8 cellular contexts compared by ENCODE assay signal in the genomic region with DNA sequence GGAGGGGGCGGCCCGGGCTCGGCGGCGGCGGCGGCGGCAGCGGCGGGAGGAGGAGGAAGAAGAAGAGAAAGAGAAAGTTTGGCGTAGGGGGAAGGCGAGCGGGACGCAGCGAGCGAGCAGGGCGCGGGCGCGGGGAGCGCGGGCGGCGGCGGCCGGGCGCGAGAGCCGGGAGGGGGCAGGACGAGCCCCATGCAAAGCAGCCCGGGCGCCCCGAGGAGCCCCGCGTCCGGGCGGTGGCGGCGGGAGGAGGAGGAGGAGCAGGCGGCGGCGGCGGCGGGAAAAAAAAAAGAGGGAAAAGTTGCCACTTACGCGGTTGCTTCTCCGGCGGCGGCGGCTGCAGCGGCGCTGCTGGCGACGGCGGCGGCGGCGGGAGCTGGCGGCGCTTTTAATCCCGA. TPM values are rescaled to one million over a fixed set of nuclear protein-coding genes. Genes with fewer than 3 reads are reported as not detected.
A peak's percentile ranks its signal among the peaks of the same experiment; 100 is the strongest.
DNase-seq lines count a peak whose midpoint lies in the region; ATAC-seq and TF ChIP-seq lines count a peak whose summit lies in the region.

No MANE protein-coding gene starts in this region.

- ATAC-seq in GM21447 (IDR thresholded peaks at IDR 0.05; ENCODE audit: unreplicated experiment) (peak; percentile 73), HG03378 (IDR thresholded peaks at IDR 0.05; ENCODE audit: unreplicated experiment) (no peak)

- H3K27ac Mint-ChIP-seq in activated T-helper 1 cell treated with anti-CD3 and anti-CD28 coated beads, Interleukin-12 subunit alpha, Interleukin-12 subunit beta, Interleukin-2, Interleukin-4 antibody, amounts not matched to agents 30 ng/mL and 10 ng/mL and 1 ng/mL, durations not matched to agents 14 hours and 24 hours and 36 hours: no peak overlapping the region

- no peak for TF ChIP-seq POLR2A in sigmoid colon (IDR thresholded peaks at IDR 0.05)

- DNase-seq in NCI-H1436 (lab: John Stamatoyannopoulos, UW): peak; percentile 18
- DNase-seq in NCI-H1436 treated with DMSO at 0.1 percent for 48 hours (lab: John Stamatoyannopoulos, UW): no peak
- DNase-seq in HL-60 (ENCODE audit: low read depth in 1 of 2, low spot score in 1 of 2): peak in 1 of 2 experiments; percentile 46
- peak; percentile 17 for DNase-seq in activated T-helper 1 cell treated with anti-CD3 and anti-CD28 coated beads, Interleukin-12 subunit alpha, Interleukin-12 subunit beta, Interleukin-2, Interleukin-4 antibody, amounts not matched to agents 30 ng/mL and 10 ng/mL and 1 ng/mL, durations not matched to agents 14 hours and 24 hours and 36 hours (ENCODE audit: low spot score)
- DNase-seq in cardiac muscle cell (ENCODE audit: low read depth in 1 of 2, low spot score in 1 of 2): peak; percentile 59 to 60
- no peak for DNase-seq in sigmoid colon

- intact Hi-C loops in activated T-helper 1 cell treated with anti-CD3 and anti-CD28 coated beads, Interleukin-12 subunit alpha, Interleukin-12 subunit beta, Interleukin-2, Interleukin-4 antibody, amounts not matched to agents 30 ng/mL and 10 ng/mL and 1 ng/mL, durations not matched to agents 14 hours and 24 hours and 36 hours (cut with micrococcal nuclease): loop anchor here (10.0 kb wide), 3 partner anchors 213 to 583 kb away; no protein-coding TSS in a partner anchor
- intact Hi-C loops in sigmoid colon (cut with DNase I): no loop called here

- H3K9me3 ChIP-seq in cardiac muscle cell (ENCODE audit: low read depth): no peaks in the 10 kb centered on the region
- H3K9me3 ChIP-seq in sigmoid colon: no peaks in the 10 kb centered on the region

- H3K4me1 ChIP-seq in cardiac muscle cell (ENCODE audit: low read depth) (peaks cover 39% of the 10 kb centered on the region), sigmoid colon (peaks cover 0 to 63% (median 50%) of the 10 kb centered on the region in 4 donors)

- H3K27me3 Mint-ChIP-seq in activated T-helper 1 cell treated with anti-CD3 and anti-CD28 coated beads, Interleukin-12 subunit alpha, Interleukin-12 subunit beta, Interleukin-2, Interleukin-4 antibody, amounts not matched to agents 30 ng/mL and 10 ng/mL and 1 ng/mL, durations not matched to agents 14 hours and 24 hours and 36 hours (ENCODE audit: insufficient read depth): peaks cover 39% of the 10 kb centered on the region

- peaks cover 20% of the 10 kb centered on the region for H3K4me1 Mint-ChIP-seq in activated T-helper 1 cell treated with anti-CD3 and anti-CD28 coated beads, Interleukin-12 subunit alpha, Interleukin-12 subunit beta, Interleukin-2, Interleukin-4 antibody, amounts not matched to agents 30 ng/mL and 10 ng/mL and 1 ng/mL, durations not matched to agents 14 hours and 24 hours and 36 hours (ENCODE audit: low read depth)

- peaks cover 2% of the 10 kb centered on the region for H3K36me3 Mint-ChIP-seq in activated T-helper 1 cell treated with anti-CD3 and anti-CD28 coated beads, Interleukin-12 subunit alpha, Interleukin-12 subunit beta, Interleukin-2, Interleukin-4 antibody, amounts not matched to agents 30 ng/mL and 10 ng/mL and 1 ng/mL, durations not matched to agents 14 hours and 24 hours and 36 hours (ENCODE audit: low read depth)

- no peaks in the 10 kb centered on the region for H3K9me3 Mint-ChIP-seq in activated T-helper 1 cell treated with anti-CD3 and anti-CD28 coated beads, Interleukin-12 subunit alpha, Interleukin-12 subunit beta, Interleukin-2, Interleukin-4 antibody, amounts not matched to agents 30 ng/mL and 10 ng/mL and 1 ng/mL, durations not matched to agents 14 hours and 24 hours and 36 hours

- no peak for TF ChIP-seq EP300 in sigmoid colon (IDR thresholded peaks at IDR 0.05)

- H3K4me3 ChIP-seq in HL-60 (replicated peaks; ENCODE audit: insufficient read depth, low read length) (peak overlapping the region; percentile 45), cardiac muscle cell (peak overlapping the region; percentile 99), sigmoid colon (peak overlapping the region; percentile 78 to 96 (median 87))

- H3K27me3 ChIP-seq in HL-60 (ENCODE audit: insufficient read depth, poor library complexity, severe bottlenecking) (peaks cover 31% of the 10 kb centered on the region), cardiac muscle cell (peaks cover 82% of the 10 kb centered on the region), sigmoid colon (peaks cover 0 to 3% (median 3%) of the 10 kb centered on the region in 3 donors)

- H3K36me3 ChIP-seq in cardiac muscle cell (no peaks in the 10 kb centered on the region), sigmoid colon (no peaks in the 10 kb centered on the region)

- no peak overlapping the region for H3K27ac ChIP-seq in HL-60 (replicated peaks)
- peak overlapping the region; percentile 52 for H3K27ac ChIP-seq in cardiac muscle cell
- peak overlapping the region; percentile 94 to 99 (median 97) for H3K27ac ChIP-seq in sigmoid colon

- 1% methylated on average over 61 of the region's 61 CpGs for WGBS in sigmoid colon, 2 donors

- TF ChIP-seq CTCF in HL-60 (IDR thresholded peaks at IDR 0.05; ENCODE audit: insufficient read depth, low read length): no peak
- TF ChIP-seq CTCF in cardiac muscle cell (IDR thresholded peaks at IDR 0.05; ENCODE audit: low read depth, low read length): no peak
- no peak for TF ChIP-seq CTCF in sigmoid colon (IDR thresholded peaks at IDR 0.05)

- no peak overlapping the region for H3K4me3 Mint-ChIP-seq in activated T-helper 1 cell treated with anti-CD3 and anti-CD28 coated beads, Interleukin-12 subunit alpha, Interleukin-12 subunit beta, Interleukin-2, Interleukin-4 antibody, amounts not matched to agents 30 ng/mL and 10 ng/mL and 1 ng/mL, durations not matched to agents 14 hours and 24 hours and 36 hours

RNA-seq across cellular contexts. Expression of gene ZFHX3, which starts 10.3 kb away (rescaled TPM):
- total RNA-seq in activated T-helper 1 cell treated with anti-CD3 and anti-CD28 coated beads, Interleukin-12 subunit alpha, Interleukin-12 subunit beta, Interleukin-2, Interleukin-4 antibody, amounts not matched to agents 30 ng/mL and 10 ng/mL and 1 ng/mL, durations not matched to agents 14 hours and 24 hours and 36 hours: 0.34 TPM in 2 replicates
- total RNA-seq in cardiac muscle cell: 6.6 and 12.2 TPM in 2 replicates
- 6.7 and 8.4 TPM in 2 replicates for polyA plus RNA-seq in cardiac muscle cell
- total RNA-seq in sigmoid colon: 10 to 100 TPM; 17.8 to 38.8 (median 19.1) TPM
- 1 to 10 TPM in 2 of 3 donors, under 1 TPM in 1; 0.69 to 4.3 (median 1.2) TPM for polyA plus RNA-seq in sigmoid colon

Comparison
In these comparisons a context has a peak if more than half of its experiments do, and no peak if none do; other contexts are left out.
1. DNase-seq: peak in NCI-H1436 (single experiment), activated T-helper 1 cell treated with anti-CD3 and anti-CD28 coated beads, Interleukin-12 subunit alpha, Interleukin-12 subunit beta, Interleukin-2, Interleukin-4 antibody, amounts not matched to agents 30 ng/mL and 10 ng/mL and 1 ng/mL, durations not matched to agents 14 hours and 24 hours and 36 hours (single experiment) and cardiac muscle cell (2 of 2); none in NCI-H1436 treated with DMSO at 0.1 percent for 48 hours (single experiment) and sigmoid colon (single experiment).
2. H3K4me3 ChIP-seq: peak in every context shown above with its lines; median percentile 99 in cardiac muscle cell; 87 in sigmoid colon; 45 in HL-60.